ENCODE assay signal across 20 cellular contexts in the genomic region with DNA sequence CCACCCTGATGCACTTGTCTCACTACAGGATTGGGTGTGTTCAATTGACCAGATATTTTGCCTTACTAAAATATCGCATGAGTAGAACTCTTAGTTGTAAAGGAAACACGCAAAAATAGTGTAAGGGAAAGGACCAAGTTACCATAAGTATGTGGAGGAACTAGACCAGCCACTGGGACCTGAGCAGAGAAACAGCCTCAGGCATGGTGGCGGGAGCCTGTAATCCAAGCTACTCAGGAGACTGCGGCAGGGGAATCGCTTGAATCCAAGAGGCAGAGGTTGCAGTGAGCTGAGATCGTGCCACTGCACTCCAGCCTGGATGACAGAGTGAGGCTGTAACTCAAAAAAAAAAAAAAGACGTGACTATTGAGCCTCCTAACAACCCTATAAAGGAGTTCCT.
"Had no signal": no experiment of that assay in that cellular context is flagged by ENCODE, and none has a peak within 500 bp of the region (broad histone marks: within the 10 kb centered on the region; RNA-seq: fewer than 3 reads in every experiment).

No MANE protein-coding gene starts in this region.

- H3K36me3 ChIP-seq: esophagus squamous epithelium, gastroesophageal sphincter, left ventricle myocardium inferior, lower lobe of right lung, right atrium auricular region, suprapubic skin, thyroid gland, upper lobe of right lung, vagina had no signal

- H3K36me3 Mint-ChIP-seq: memory B cell had no signal

- H3K4me3 Mint-ChIP-seq: dendritic cell treated with granulocyte-macrophage colony-stimulating factor and Interleukin-4, amounts not matched to agents 40 ng/mL and 50 ng/mL, for 4 days; effector memory CD8-positive, alpha-beta T cell; immature natural killer cell; memory B cell; naive B cell had no signal

- DNase-seq: effector memory CD8-positive, alpha-beta T cell; esophagus squamous epithelium; foreskin fibroblast; glutamatergic neuron; immature natural killer cell; kidney; left cardiac atrium; left ventricle myocardium inferior; lower lobe of right lung; naive B cell; stimulated activated CD4-positive, alpha-beta T cell treated with anti-CD3 and anti-CD28 coated beads, Interleukin-2, amount 100 ng/mL, for 48 hours; stimulated activated naive CD4-positive, alpha-beta T cell treated with Interleukin-2 at 50 U/mL for 16 hours; thyroid gland; upper lobe of right lung had no signal

- H3K9me3 ChIP-seq: thyroid gland, upper lobe of right lung, vagina had no signal

- ATAC-seq: effector memory CD8-positive, alpha-beta T cell; gastroesophageal sphincter; left cardiac atrium; lower lobe of right lung; upper lobe of right lung had no signal

- H3K27ac ChIP-seq: esophagus squamous epithelium, gastroesophageal sphincter, left ventricle myocardium inferior, lower lobe of right lung, right atrium auricular region, suprapubic skin, thyroid gland, upper lobe of right lung, vagina had no signal

- H3K27ac Mint-ChIP-seq: dendritic cell treated with granulocyte-macrophage colony-stimulating factor and Interleukin-4, amounts not matched to agents 40 ng/mL and 50 ng/mL, for 4 days; effector memory CD8-positive, alpha-beta T cell; immature natural killer cell; memory B cell had no signal

- H3K4me1 Mint-ChIP-seq: immature natural killer cell, memory B cell, naive B cell had no signal

- H3K4me3 ChIP-seq: esophagus squamous epithelium, gastroesophageal sphincter, left ventricle myocardium inferior, lower lobe of right lung, right atrium auricular region, suprapubic skin, thyroid gland, upper lobe of right lung, vagina had no signal

- H3K27me3 Mint-ChIP-seq: memory B cell had no signal

- H3K27me3 ChIP-seq: esophagus squamous epithelium, gastroesophageal sphincter, right atrium auricular region, suprapubic skin, thyroid gland, upper lobe of right lung, vagina had no signal
